24 cellular contexts compared by ENCODE assay signal in the genomic region with DNA sequence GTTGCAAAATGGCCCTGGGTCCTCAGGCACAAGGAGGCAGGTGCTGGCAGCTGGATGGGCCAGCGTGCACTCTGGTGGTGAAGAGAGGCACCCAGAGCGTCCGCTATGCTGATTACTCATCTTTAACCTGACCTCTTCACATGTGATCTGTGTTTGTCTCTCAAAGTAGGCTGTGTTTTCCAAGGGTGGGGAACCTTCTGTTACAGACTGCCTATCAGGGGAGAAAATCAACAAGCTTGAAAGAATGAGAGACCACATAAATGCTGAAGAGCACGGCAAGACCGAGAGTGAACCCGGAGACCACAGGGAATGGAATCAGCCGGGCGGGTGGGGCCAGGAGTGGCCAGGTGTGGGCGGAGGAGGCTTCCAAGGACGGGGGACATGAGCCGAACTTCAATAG. TPM values are rescaled to one million over a fixed set of nuclear protein-coding genes. Genes with fewer than 3 reads are reported as not detected.
DNase-seq lines count a peak whose midpoint lies in the region; TF ChIP-seq lines count a peak whose summit lies in the region.
"Had no signal": no experiment of that assay in that cellular context is flagged by ENCODE, and none has a peak within 500 bp of the region (broad histone marks: within the 10 kb centered on the region; RNA-seq: fewer than 3 reads in every experiment).

No MANE protein-coding gene starts in this region.

- H3K9me2 ChIP-seq in hepatocyte (replicated peaks; ENCODE audit: insufficient read depth): no peaks in the 10 kb centered on the region

- intact Hi-C loops in sigmoid colon (cut with DNase I) (no loop called here), posterior vena cava (cut with DNase I) (no loop called here), adrenal gland (cut with DNase I) (no loop called here)

- H3K27me3 ChIP-seq in hepatocyte: no peaks in the 10 kb centered on the region
- H3K27me3 ChIP-seq in sigmoid colon: no peaks in the 10 kb centered on the region
- no peaks in the 10 kb centered on the region for H3K27me3 ChIP-seq in adrenal gland

- no peak for TF ChIP-seq EP300 in sigmoid colon (IDR thresholded peaks at IDR 0.05)

- H3K4me3 ChIP-seq in hepatocyte: no peak overlapping the region
- H3K4me3 ChIP-seq in sigmoid colon: no peak overlapping the region
- no peak overlapping the region for H3K4me3 ChIP-seq in adrenal gland

- peak; percentile 38 for DNase-seq in COLO829 (ENCODE audit: low spot score)
- peak; percentile 20 for DNase-seq in HPDE6-E6E7 (ENCODE audit: extremely low spot score)
- peak; percentile 78 for DNase-seq in NCI-H69 (lab: John Stamatoyannopoulos, UW)
- DNase-seq in hepatocyte (ENCODE audit: low spot score): peak; percentile 76
- no peak for DNase-seq in sigmoid colon
- DNase-seq in posterior vena cava (ENCODE audit: low spot score): no peak
- DNase-seq in SK-N-DZ (ENCODE audit: low spot score): no peak
- no peak for DNase-seq in adrenal gland
- DNase-seq: activated CD8-positive, alpha-beta memory T cell treated with anti-CD3 and anti-CD28 coated beads for 24 hours; caudate nucleus; effector memory CD4-positive, alpha-beta T cell; HFFc6; hypothalamus; kidney glomerular epithelial cell; NCI-H1048; NCI-H524 treated with DMSO at 0.1 percent for 48 hours; occipital lobe; stimulated activated CD4-positive, alpha-beta T cell treated with anti-CD3 and anti-CD28 coated beads, Interleukin-4, amount 100 ng/mL, for 24 hours; stimulated activated CD8-positive, alpha-beta memory T cell treated with anti-CD3 and anti-CD28 coated beads, Interleukin-4, amount 100 ng/mL, for 48 hours; SW 1271 had no signal

- H4K20me1 ChIP-seq in hepatocyte (ENCODE audit: insufficient read depth, poor library complexity, severe bottlenecking): no peaks in the 10 kb centered on the region

- TF ChIP-seq CTCF in hepatocyte (IDR thresholded peaks at IDR 0.05; ENCODE audit: poor library complexity): no peak
- no peak for TF ChIP-seq CTCF in sigmoid colon (IDR thresholded peaks at IDR 0.05)
- TF ChIP-seq CTCF in adrenal gland (IDR thresholded peaks at IDR 0.05): no peak

- H3K4me1 ChIP-seq in hepatocyte (ENCODE audit: insufficient read depth) (peaks cover 13% of the 10 kb centered on the region), sigmoid colon (no peaks in the 10 kb centered on the region), adrenal gland (replicated peaks in 1 of 2) (no peaks in the 10 kb centered on the region)

- H3K36me3 ChIP-seq in hepatocyte (replicated peaks; ENCODE audit: insufficient read depth, low read depth) (no peaks in the 10 kb centered on the region), sigmoid colon (no peaks in the 10 kb centered on the region), adrenal gland (replicated peaks in 1 of 2) (no peaks in the 10 kb centered on the region)

- no peak for TF ChIP-seq POLR2A in sigmoid colon (IDR thresholded peaks at IDR 0.05)
- no peak for TF ChIP-seq POLR2A in adrenal gland (IDR thresholded peaks at IDR 0.05)

- 56% methylated on average over 11 of the region's 11 CpGs for WGBS in hepatocyte (ENCODE audit: low lambda C conversion rate, missing lambda C conversion rate)
- 27 to 70% methylated on average over 11 of the region's 11 CpGs for WGBS in sigmoid colon, 2 donors
- WGBS in adrenal gland, 4 donors: 83 to 93% (median 92%) methylated on average over 10 to 11 of the region's 11 CpGs

- H3K4me2 ChIP-seq in hepatocyte: peak overlapping the region; percentile 25

- H3K27ac ChIP-seq in hepatocyte (peak overlapping the region; percentile 87), sigmoid colon (no peak overlapping the region), adrenal gland (no peak overlapping the region)

- no peaks in the 10 kb centered on the region for H3K9me3 ChIP-seq in hepatocyte (ENCODE audit: low read depth)
- H3K9me3 ChIP-seq in sigmoid colon: no peaks in the 10 kb centered on the region
- H3K9me3 ChIP-seq in adrenal gland (replicated peaks in 1 of 3): no peaks in the 10 kb centered on the region

- H3K79me2 ChIP-seq in hepatocyte: no peaks in the 10 kb centered on the region

- H2AFZ ChIP-seq in hepatocyte: no peak overlapping the region

RNA-seq across cellular contexts. Expression of a gene that starts 16.2 kb away (rescaled TPM):
- 27.6 and 29.1 TPM in 2 replicates for total RNA-seq in hepatocyte
- 28.1 and 29.2 TPM in 2 replicates for polyA plus RNA-seq in hepatocyte
- total RNA-seq in sigmoid colon: not detected
- polyA plus RNA-seq in sigmoid colon: 1 to 10 TPM; 5.5 to 9.0 (median 8.6) TPM
- total RNA-seq in posterior vena cava: not detected
- polyA plus RNA-seq in SK-N-DZ (2014; cell fraction: cytosol; rRNA removed): 0.84 and 0.87 TPM in 2 replicates
- 0.09 and 0.62 TPM in 2 replicates for polyA plus RNA-seq in SK-N-DZ (2014; cell fraction: nucleus; rRNA removed)
- not detected for total RNA-seq in adrenal gland
- polyA plus RNA-seq in adrenal gland: under 1 TPM in 1 of 3 donors, not detected in 2; 0.04 TPM
- total RNA-seq: activated T-helper 1 cell treated with anti-CD3 and anti-CD28 coated beads, Interleukin-12 subunit alpha, Interleukin-12 subunit beta, Interleukin-2, Interleukin-4 antibody, amounts not matched to agents 30 ng/mL and 10 ng/mL and 1 ng/mL, durations not matched to agents 14 hours and 24 hours and 36 hours; HFFc6; mesenteric fat pad; occipital lobe; RPMI7951 had no signal
- polyA plus RNA-seq: IgD-negative memory B cell had no signal

RNA-seq across cellular contexts. Expression of a gene that starts 50.6 kb away (rescaled TPM):
- total RNA-seq in hepatocyte: 0.57 TPM in 1 of 2 replicates, not detected in the other
- polyA plus RNA-seq in hepatocyte: 0.48 and 0.64 TPM in 2 replicates
- total RNA-seq in sigmoid colon: not detected
- under 1 TPM in 2 of 3 donors, not detected in 1; 0.20 to 0.46 TPM for polyA plus RNA-seq in sigmoid colon
- under 1 TPM; 0.14 to 0.19 TPM for total RNA-seq in posterior vena cava
- polyA plus RNA-seq in SK-N-DZ (2014; cell fraction: cytosol; rRNA removed): not detected in 2 replicates
- polyA plus RNA-seq in SK-N-DZ (2014; cell fraction: nucleus; rRNA removed): not detected in 2 replicates
- total RNA-seq in adrenal gland: under 1 TPM in 3 of 8 donors, not detected in 5; 0.11 to 0.28 (median 0.28) TPM
- 1 to 10 TPM in 1 of 3 donors, under 1 TPM in 1, not detected in 1; 0.30 to 1.6 TPM for polyA plus RNA-seq in adrenal gland
- total RNA-seq: activated T-helper 1 cell treated with anti-CD3 and anti-CD28 coated beads, Interleukin-12 subunit alpha, Interleukin-12 subunit beta, Interleukin-2, Interleukin-4 antibody, amounts not matched to agents 30 ng/mL and 10 ng/mL and 1 ng/mL, durations not matched to agents 14 hours and 24 hours and 36 hours; HFFc6; occipital lobe; RPMI7951 had no signal

Comparison
In these comparisons a context has a peak if more than half of its experiments do, and no peak if none do; other contexts are left out.
1. DNase-seq: peak in COLO829 (single experiment), HPDE6-E6E7 (single experiment), NCI-H69 (single experiment) and hepatocyte (single experiment); none in sigmoid colon (single experiment), posterior vena cava (single experiment), SK-N-DZ (single experiment) and adrenal gland (0 of 7).
2. RNA of a gene that starts 16.2 kb away (total RNA-seq): 27.6 to 29.1 TPM in hepatocyte; not detected in sigmoid colon, not detected in posterior vena cava and not detected in adrenal gland; every median in the first group is over 10 times any median in the second.